In the genomic region with DNA sequence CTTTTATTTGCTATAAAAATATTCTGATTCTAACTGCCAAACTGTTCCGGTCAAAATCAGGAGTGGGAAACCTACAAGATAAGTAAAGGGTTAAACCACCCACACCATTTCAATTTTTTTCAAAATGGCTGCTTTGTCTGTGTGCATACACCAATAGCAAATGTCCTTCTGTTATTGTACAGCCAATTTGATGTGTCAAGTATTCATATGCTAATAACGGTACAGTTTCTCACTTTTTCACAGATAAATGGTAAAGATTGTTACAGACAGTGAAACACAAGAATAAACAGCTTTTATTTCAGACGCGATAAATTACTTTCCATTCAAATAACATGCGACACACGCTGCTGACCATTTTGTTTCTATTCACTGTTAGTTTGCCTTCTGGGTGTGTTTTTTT, we compare ENCODE assay signal across 20 cellular contexts.
DNase-seq lines count a peak whose midpoint lies in the region; TF ChIP-seq lines count a peak whose summit lies in the region.
"Had no signal": no experiment of that assay in that cellular context is flagged by ENCODE, and none has a peak within 500 bp of the region (broad histone marks: within the 10 kb centered on the region; RNA-seq: fewer than 3 reads in every experiment).

No MANE protein-coding gene starts in this region.

- 92 to 100% methylated on average over 2 to 6 of the region's 6 CpGs for WGBS in endodermal cell (ENCODE audit: insufficient coverage in 1 of 2, insufficient read length in 1 of 2), 2 experiments
- WGBS in stomach, 5 donors, result 75 to 86% (median 83%) methylated on average over 6 of the region's 6 CpGs

- no peak overlapping the region for H3K27ac Mint-ChIP-seq in endodermal cell
- H3K27ac Mint-ChIP-seq: CD8-positive, alpha-beta T cell had no signal

- H3K4me3 Mint-ChIP-seq in endodermal cell, result no peak overlapping the region
- H3K4me3 Mint-ChIP-seq: CD8-positive, alpha-beta T cell had no signal

- H3K27ac ChIP-seq in endodermal cell (ENCODE audit: low read depth, low read length) (peak overlapping the region; percentile 97), stomach (no peak overlapping the region)
- H3K27ac ChIP-seq: BLaER1, Peyer's patch had no signal

- H3K4me1 ChIP-seq in endodermal cell (ENCODE audit: control insufficient read depth, insufficient read depth, low read length), result peaks cover 5% of the 10 kb centered on the region
- no peaks in the 10 kb centered on the region for H3K4me1 ChIP-seq in stomach
- H3K4me1 ChIP-seq: BLaER1, Peyer's patch had no signal

- no peak for TF ChIP-seq CTCF in endodermal cell (conservative IDR thresholded peaks at IDR 0.05)
- no peak for TF ChIP-seq CTCF in stomach (IDR thresholded peaks at IDR 0.05)

- TF ChIP-seq POLR2A in stomach (IDR thresholded peaks at IDR 0.05), result no peak

- no peak for TF ChIP-seq EP300 in stomach (IDR thresholded peaks at IDR 0.05)

- no peak overlapping the region for H3K9ac ChIP-seq in endodermal cell (ENCODE audit: extremely low read depth, low read length, poor library complexity, severe bottlenecking)
- H3K9ac ChIP-seq: BLaER1 had no signal

- H3K4me3 ChIP-seq in endodermal cell (ENCODE audit: low read length) (no peak overlapping the region), stomach (no peak overlapping the region)
- H3K4me3 ChIP-seq: BLaER1, MG63, Peyer's patch had no signal

- no peaks in the 10 kb centered on the region for H3K36me3 ChIP-seq in endodermal cell (ENCODE audit: control insufficient read depth, insufficient read depth, low read length)
- H3K36me3 ChIP-seq in stomach, result no peaks in the 10 kb centered on the region
- H3K36me3 ChIP-seq: BLaER1, MG63, Peyer's patch had no signal

- intact Hi-C loops in stomach (cut with DNase I; ENCODE audit: low total_unique reads), result no loop called here

- no peaks in the 10 kb centered on the region for H3K9me3 Mint-ChIP-seq in endodermal cell
- H3K9me3 Mint-ChIP-seq: CD8-positive, alpha-beta T cell had no signal

- H3K9me3 ChIP-seq in endodermal cell (ENCODE audit: control insufficient read depth, low read length) (no peaks in the 10 kb centered on the region), stomach (no peaks in the 10 kb centered on the region)
- H3K9me3 ChIP-seq: BLaER1, MG63, Peyer's patch had no signal

- DNase-seq in M059J (ENCODE audit: low read depth) (peak; percentile 41), astrocyte of the hippocampus (ENCODE audit: low read depth, low spot score) (peak; percentile 36), endodermal cell (no peak), pons (ENCODE audit: low spot score) (peak; percentile 42), A172 (ENCODE audit: low spot score) (no peak), C1 segment of cervical spinal cord (lab: John Stamatoyannopoulos, UW) (no peak), NCI-H2196 (lab: John Stamatoyannopoulos, UW; ENCODE audit: unreplicated experiment) (no peak), stomach (no peak)
- DNase-seq: CD8-positive, alpha-beta T cell; GDM1; Kasumi-1; MG63; NCI-H1417; NCI-H187; NCI-H2107; NCI-H226; NCI-H524; NCI-H82; Peyer's patch had no signal

- H3K27me3 Mint-ChIP-seq in endodermal cell (ENCODE audit: insufficient read depth), result peaks cover 57% of the 10 kb centered on the region

- H3K4me1 Mint-ChIP-seq in endodermal cell, result peaks cover 33% of the 10 kb centered on the region

- no peaks in the 10 kb centered on the region for H3K36me3 Mint-ChIP-seq in endodermal cell (ENCODE audit: low read depth)
- H3K36me3 Mint-ChIP-seq: CD8-positive, alpha-beta T cell had no signal

- peaks cover 64% of the 10 kb centered on the region for H3K27me3 ChIP-seq in endodermal cell (ENCODE audit: control insufficient read depth, insufficient read depth, low read length, poor library complexity, severe bottlenecking)
- H3K27me3 ChIP-seq in stomach, result no peaks in the 10 kb centered on the region
- H3K27me3 ChIP-seq: BLaER1, MG63, Peyer's patch had no signal

Comparison
In these comparisons a context has a peak if more than half of its experiments do, and no peak if none do; other contexts are left out.
1. DNase-seq: peak in M059J (single experiment), astrocyte of the hippocampus (single experiment) and pons (single experiment); none in endodermal cell (single experiment), A172 (single experiment), C1 segment of cervical spinal cord (0 of 14), NCI-H2196 (single experiment) and stomach (single experiment).